In genomic region chr15:52481915-52482314, GRCh38 we compare ENCODE assay signal across 8 cellular contexts. TPM values are rescaled to one million over a fixed set of nuclear protein-coding genes. Genes with fewer than 3 reads are reported as not detected.
DNase-seq lines count a peak whose midpoint lies in the region; ATAC-seq, FAIRE-seq and TF ChIP-seq lines count a peak whose summit lies in the region.

No MANE protein-coding gene starts in this region.

- H3K36me3 Mint-ChIP-seq in neural crest cell (ENCODE audit: low read depth) = peaks cover 12% of the 10 kb centered on the region
- H3K36me3 Mint-ChIP-seq in endothelial cell (ENCODE audit: low read depth, unreplicated experiment) = no peaks in the 10 kb centered on the region

- H3K27me3 Mint-ChIP-seq in neural crest cell (ENCODE audit: low read depth) (no peaks in the 10 kb centered on the region), endothelial cell (ENCODE audit: unreplicated experiment) (peaks cover 2% of the 10 kb centered on the region)

- no peaks in the 10 kb centered on the region for H3K79me2 ChIP-seq in K562 (ENCODE audit: control insufficient read depth, insufficient read depth, low read length)

- in situ Hi-C loops in K562 (cut with MboI) = no loop called here

- DNase-seq in stimulated activated CD4-positive, alpha-beta T cell treated with anti-CD3 and anti-CD28 coated beads, Interleukin-15, amount 100 ng/mL, for 24 hours = peak; percentile 28
- DNase-seq in stimulated activated CD4-positive, alpha-beta T cell treated with anti-CD3 and anti-CD28 coated beads, Interleukin-4, amount 100 ng/mL, for 1 hour = no peak
- peak in 2 of 3 donors; percentile 68 to 80 for DNase-seq in Peyer's patch
- no peak for DNase-seq in K562 (ENCODE audit: extremely low read depth in 1 of 4, low spot score in 3 of 4)
- no peak for DNase-seq in neural crest cell (ENCODE audit: low read depth, low spot score)
- no peak for DNase-seq in HEK293T (ENCODE audit: extremely low spot score)
- no peak for DNase-seq in endothelial cell (ENCODE audit: low spot score)

- H3K4me2 ChIP-seq in K562 (ENCODE audit: insufficient read depth, low read length) = no peak overlapping the region

- H3K9me1 ChIP-seq in K562 (ENCODE audit: control insufficient read depth, insufficient read depth, low read length) = no peaks in the 10 kb centered on the region

- H3K4me1 Mint-ChIP-seq in neural crest cell (peaks cover 16% of the 10 kb centered on the region), endothelial cell (ENCODE audit: unreplicated experiment) (peaks cover 3% of the 10 kb centered on the region)

- H3K27ac ChIP-seq in Peyer's patch = peak overlapping the region; percentile 41 to 63 (median 60)
- H3K27ac ChIP-seq in K562 (ENCODE audit: extremely low read depth, low read depth, low read length) = no peak overlapping the region

- no peaks in the 10 kb centered on the region for H3K36me3 ChIP-seq in Peyer's patch
- H3K36me3 ChIP-seq in K562 (ENCODE audit: control insufficient read depth, insufficient read depth, low read length) = no peaks in the 10 kb centered on the region

- H3K4me3 ChIP-seq in Peyer's patch (no peak overlapping the region), K562 (no peak overlapping the region)

- no peak for TF ChIP-seq POLR2A in Peyer's patch (IDR thresholded peaks at IDR 0.05)
- TF ChIP-seq POLR2A in K562 (conservative IDR thresholded peaks at IDR 0.05) = no peak

- H3K27ac Mint-ChIP-seq in neural crest cell (ENCODE audit: unreplicated experiment) = peak overlapping the region; percentile 35
- no peak overlapping the region for H3K27ac Mint-ChIP-seq in endothelial cell (ENCODE audit: unreplicated experiment)

- TF ChIP-seq RAD21 in K562 (CRISPR knock-in tag; conservative IDR thresholded peaks at IDR 0.05 in 1 of 2, IDR thresholded peaks at IDR 0.05 in 1 of 2) = no peak

- H3K4me3 Mint-ChIP-seq in neural crest cell (no peak overlapping the region), endothelial cell (ENCODE audit: unreplicated experiment) (no peak overlapping the region)

- H3K9ac ChIP-seq in K562 (ENCODE audit: insufficient read depth in 1 of 2, low read depth in 2 of 2, low read length in 2 of 2) = no peak overlapping the region

- H4K20me1 ChIP-seq in K562 (replicated peaks; ENCODE audit: control insufficient read depth, insufficient read depth, low read length) = no peaks in the 10 kb centered on the region

- no peak for TF ChIP-seq CTCF in Peyer's patch (IDR thresholded peaks at IDR 0.05)
- no peak for TF ChIP-seq CTCF in K562 (IDR thresholded peaks at IDR 0.05 in 2 of 3, conservative IDR thresholded peaks at IDR 0.05 in 1 of 3; ENCODE audit: insufficient read depth in 2 of 3, low read depth in 1 of 3, low read length in 3 of 3)
- TF ChIP-seq CTCF in neural crest cell (conservative IDR thresholded peaks at IDR 0.05) = no peak
- TF ChIP-seq CTCF in endothelial cell (IDR thresholded peaks at IDR 0.05; ENCODE audit: unreplicated experiment) = no peak

- no TSS peak for BruUV-seq in K562 (replicated peaks; lab: Mats Ljungman, UMichigan)

- 0% methylated on average over 2 of the region's 3 CpGs for WGBS in K562 (ENCODE audit: insufficient coverage, low coverage, missing lambda C conversion rate)

- intact Hi-C loops in K562 (cut with micrococcal nuclease) = no loop called here

- H3K4me1 ChIP-seq in Peyer's patch (peaks cover 0 to 19% (median 6%) of the 10 kb centered on the region in 4 donors), K562 (replicated peaks in 1 of 2; ENCODE audit: control insufficient read depth in 2 of 2, insufficient read depth in 2 of 2, low read length in 2 of 2) (no peaks in the 10 kb centered on the region; a peak in 1 of 5 replicates)

- H3K9me3 ChIP-seq in Peyer's patch (no peaks in the 10 kb centered on the region), K562 (replicated peaks; ENCODE audit: control insufficient read depth, insufficient read depth, low read depth, low read length) (no peaks in the 10 kb centered on the region)

- ATAC-seq in HG02938 (IDR thresholded peaks at IDR 0.05; ENCODE audit: unreplicated experiment) (peak; percentile 98), K562 (no peak)

- FAIRE-seq in K562 (lab: Jason Lieb, UNC) = no peak

- H2AFZ ChIP-seq in K562 (ENCODE audit: low read depth, low read length) = no peak overlapping the region

- H3K27me3 ChIP-seq in Peyer's patch = no peaks in the 10 kb centered on the region
- H3K27me3 ChIP-seq in K562 (ENCODE audit: control insufficient read depth in 2 of 2, insufficient read depth in 2 of 2, low read length in 2 of 2) = peaks cover 0 to 5% of the 10 kb centered on the region in 2 experiments; a peak in 4 of 5 replicates

- CTCF ChIA-PET in K562 (lab: Yijun Ruan, JAX; ENCODE audit: low intra/inter-chr PET ratio) (no interaction called here), HEK293T (lab: Yijun Ruan, JAX) (no interaction called here)

- peaks cover 10% of the 10 kb centered on the region for H3K9me3 Mint-ChIP-seq in neural crest cell
- H3K9me3 Mint-ChIP-seq in endothelial cell (ENCODE audit: unreplicated experiment) = no peaks in the 10 kb centered on the region

- no peak for TF ChIP-seq EP300 in K562 (IDR thresholded peaks at IDR 0.05; ENCODE audit: low read length)

- POLR2A ChIA-PET in K562 (lab: Yijun Ruan, JAX) = no interaction called here
- POLR2A ChIA-PET in HEK293T (lab: Yijun Ruan, JAX) = no interaction called here

TF ChIP-seq in K562, 482 proteins besides CTCF, POLR2A, EP300 and RAD21:
- TF ChIP-seq ZNF217 (CRISPR knock-in tag; IDR thresholded peaks at IDR 0.05) (no peak), YBX1 (IDR thresholded peaks at IDR 0.05) (no peak), CBX8 (IDR thresholded peaks at IDR 0.05; ENCODE audit: borderline replicate concordance, extremely low read depth, low read depth, low read length, poor library complexity, severe bottlenecking) (peak; percentile 55), SPI1 (IDR thresholded peaks at IDR 0.05; ENCODE audit: borderline replicate concordance, low read depth, low read length) (peak; percentile 90), GTF2E2 (tag; IDR thresholded peaks at IDR 0.05) (no peak)

TF ChIP-seq in HEK293T, 16 proteins besides CTCF, POLR2A, EP300 and RAD21:
- no peak for TF ChIP-seq BHLHE40 (IDR thresholded peaks at IDR 0.05; ENCODE audit: borderline replicate concordance)
- TF ChIP-seq L3MBTL2 (conservative IDR thresholded peaks at IDR 0.05) = no peak
- TF ChIP-seq FOXA1 (IDR thresholded peaks at IDR 0.05) = no peak
- TF ChIP-seq ZNF384 (IDR thresholded peaks at IDR 0.05) = no peak
- no peak for TF ChIP-seq TARDBP (IDR thresholded peaks at IDR 0.05)
- TF ChIP-seq ELF4 (IDR thresholded peaks at IDR 0.05) = no peak
- no peak for TF ChIP-seq FOXM1 (IDR thresholded peaks at IDR 0.05; ENCODE audit: borderline replicate concordance)
- TF ChIP-seq HDGF (IDR thresholded peaks at IDR 0.05; ENCODE audit: borderline replicate concordance) = no peak
- no peak for TF ChIP-seq CTBP1 (IDR thresholded peaks at IDR 0.05; ENCODE audit: borderline replicate concordance)
- TF ChIP-seq FOXK2 (IDR thresholded peaks at IDR 0.05) = no peak
- TF ChIP-seq SUZ12 (IDR thresholded peaks at IDR 0.05) = no peak
- TF ChIP-seq ARNT (IDR thresholded peaks at IDR 0.05) = no peak
- no peak for TF ChIP-seq LEF1 (IDR thresholded peaks at IDR 0.05; ENCODE audit: borderline replicate concordance)
- TF ChIP-seq SP1 (IDR thresholded peaks at IDR 0.05) = no peak
- TF ChIP-seq PKNOX1 (IDR thresholded peaks at IDR 0.05) = no peak

RNA-seq across cellular contexts. Expression of gene MYO5A, which starts 46.8 kb away (rescaled TPM):
- total RNA-seq in Peyer's patch (10 to 100 TPM in 2 of 4 donors, 1 to 10 TPM in 2; 8.9 to 65.2 (median 12.7) TPM), K562 (2014; rRNA removed) (0.73 and 0.77 TPM in 2 replicates), K562 (2014; rRNA removed; fragmentation: Illumina TruSeq; extraction: Trizol) (0.40 and 0.41 TPM in 2 replicates), K562 (2015; rRNA removed; fragmentation: Illumina TruSeq; extraction: Trizol) (0.33 and 0.41 TPM in 2 replicates), K562 (2021) (0.65 and 0.82 TPM in 2 replicates), neural crest cell (27.1 and 29.1 TPM in 2 replicates), endothelial cell (ENCODE audit: unreplicated experiment) (9.1 TPM)
- 2.3 and 2.4 TPM in 2 replicates for total RNA-seq in K562 (2011; cell fraction: chromatin; rRNA removed; ENCODE audit: low replicate concordance)
- 0.50 and 1.8 TPM in 2 replicates for total RNA-seq in K562 (2011; cell fraction: nucleolus; rRNA removed)
- total RNA-seq in K562 (2011; cell fraction: nucleoplasm; rRNA removed) = 0.44 and 1.1 TPM in 2 replicates
- polyA plus RNA-seq in K562 (2011; rRNA removed) (0.59 and 0.91 TPM in 2 replicates), K562 (2014; fragmentation: Illumina TruSeq; extraction: Trizol) (0.36 and 0.42 TPM in 2 replicates), K562 (2014; fragmentation: Nextera tagmentation; extraction: Ambion mirVana) (under 1 TPM; 0.03 to 0.07 TPM), K562 (2014; rRNA removed) (0.09 and 0.20 TPM in 2 replicates)
- polyA plus RNA-seq in K562 (2011; cell fraction: cytosol; rRNA removed) = 0.34 and 0.43 TPM in 2 replicates
- 0.51 and 1.2 TPM in 2 replicates for polyA plus RNA-seq in K562 (2011; cell fraction: nucleus; rRNA removed)
- polyA plus RNA-seq in K562 (2012) = 0.30 and 0.72 TPM in 2 replicates
- 1.1 and 1.9 TPM in 2 replicates for polyA minus RNA-seq in K562 (2011; rRNA and poly(A)+ RNA removed)
- 1.5 and 2.4 TPM in 2 replicates for polyA minus RNA-seq in K562 (2011; cell fraction: cytosol; rRNA and poly(A)+ RNA removed)
- 0.67 and 1.00 TPM in 2 replicates for polyA minus RNA-seq in K562 (2011; cell fraction: nucleus; rRNA and poly(A)+ RNA removed)

Comparison
In these comparisons a context has a peak if more than half of its experiments do, and no peak if none do; other contexts are left out.
1. DNase-seq: peak in stimulated activated CD4-positive, alpha-beta T cell treated with anti-CD3 and anti-CD28 coated beads, Interleukin-15, amount 100 ng/mL, for 24 hours (single experiment) and Peyer's patch (2 of 3); none in stimulated activated CD4-positive, alpha-beta T cell treated with anti-CD3 and anti-CD28 coated beads, Interleukin-4, amount 100 ng/mL, for 1 hour (single experiment), K562 (0 of 4), neural crest cell (single experiment), HEK293T (single experiment) and endothelial cell (single experiment).